8 cellular contexts compared by ENCODE assay signal in the genomic region with DNA sequence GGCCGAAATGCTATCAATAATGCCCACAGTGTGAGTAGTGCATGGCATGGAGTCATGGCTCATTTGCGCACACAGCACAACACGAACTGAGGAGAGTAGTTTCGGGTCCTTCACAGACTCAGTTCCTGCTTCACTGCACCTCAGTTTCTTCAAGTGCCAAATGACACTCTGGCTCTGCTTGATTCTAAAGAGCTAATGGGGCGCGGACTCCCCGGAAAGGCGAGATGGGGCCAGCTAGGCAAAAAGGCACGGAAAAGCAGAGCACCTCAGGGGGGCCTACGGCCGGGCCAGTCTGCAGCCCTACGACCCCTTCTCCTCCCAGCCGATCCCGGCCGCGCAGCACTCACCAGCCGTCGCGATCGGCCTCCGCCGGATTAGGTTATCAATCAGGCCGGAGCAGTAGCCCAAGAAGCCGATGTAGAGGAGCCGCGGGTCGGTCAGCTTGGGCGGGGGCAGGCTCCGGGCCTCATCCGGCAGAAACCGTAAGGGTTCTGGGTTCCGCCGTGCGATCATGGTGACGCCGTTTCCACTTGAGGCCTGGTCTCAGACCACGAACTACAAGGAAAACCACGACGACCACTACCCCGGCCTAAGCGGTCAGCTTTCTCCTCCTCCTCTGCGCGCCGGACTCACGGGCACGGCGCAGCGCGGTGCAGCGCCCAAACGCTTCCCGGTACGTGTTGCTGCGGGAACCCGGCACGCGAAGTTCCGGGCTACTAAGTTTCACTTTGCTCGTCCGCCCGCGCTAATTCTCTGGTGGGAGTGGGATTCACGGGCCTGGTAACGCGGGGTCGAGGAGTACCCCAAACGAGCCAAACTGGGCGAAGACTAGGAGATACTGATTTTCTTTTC. TPM values are rescaled to one million over a fixed set of nuclear protein-coding genes. Genes with fewer than 3 reads are reported as not detected.
DNase-seq lines count a peak whose midpoint lies in the region; TF ChIP-seq lines count a peak whose summit lies in the region.

Gene NDUFC2, minus strand, starts transcription at position 631 of the 852 bp plus-strand sequence. Its CDS starts 118 bp downstream, at position 513.

- peaks cover 43% of the 10 kb centered on the region for H4K20me1 ChIP-seq in Loucy (ENCODE audit: insufficient read depth, low read length, poor library complexity, severe bottlenecking)

- H3K4me3 ChIP-seq in Loucy (ENCODE audit: low read length, poor library complexity, severe bottlenecking) (peak within 1 kb of the TSS; percentile 92), neutrophil (ENCODE audit: low read depth in 1 of 2, low read length in 1 of 2) (peak within 1 kb of the TSS; percentile 79 to 93)

- no peaks in the 10 kb centered on the region for H3K9me3 ChIP-seq in Loucy (ENCODE audit: insufficient read depth, low read depth, low read length)
- no peaks in the 10 kb centered on the region for H3K9me3 ChIP-seq in neutrophil

- DNase-seq in ELR (ENCODE audit: low read depth) (peak; percentile 88), H4 (ENCODE audit: low spot score) (peak; percentile 68), SK-N-DZ (ENCODE audit: low spot score) (peak; percentile 88), germinal center (ENCODE audit: low spot score) (peak; percentile 58)
- DNase-seq in activated naive CD4-positive, alpha-beta T cell treated with anti-CD3 and anti-CD28 coated beads, Interleukin-2, amount 10 ng/mL, durations not matched to agents 7 days and 5 days, result peak; percentile 75

- peak within 1 kb of the TSS; percentile 94 for H3K4me2 ChIP-seq in Loucy (ENCODE audit: low read depth, low read length, poor library complexity, severe bottlenecking)

- no peaks in the 10 kb centered on the region for H3K9me3 Mint-ChIP-seq in activated naive CD4-positive, alpha-beta T cell treated with anti-CD3 and anti-CD28 coated beads, Interleukin-2, amount 10 ng/mL, durations not matched to agents 7 days and 5 days

- H3F3A ChIP-seq in Loucy (ENCODE audit: low read depth), result no peaks in the 10 kb centered on the region

- H3K4me3 Mint-ChIP-seq in activated naive CD4-positive, alpha-beta T cell treated with anti-CD3 and anti-CD28 coated beads, Interleukin-2, amount 10 ng/mL, durations not matched to agents 7 days and 5 days, result peak within 1 kb of the TSS; percentile 93

- peaks cover 53% of the 10 kb centered on the region for H3K4me1 ChIP-seq in Loucy (ENCODE audit: insufficient read depth, low read length, poor library complexity, severe bottlenecking)
- H3K4me1 ChIP-seq in neutrophil (ENCODE audit: control insufficient read depth in 1 of 2, insufficient read depth in 1 of 2, low read depth in 1 of 2, low read length in 1 of 2), result peaks cover 22 to 23% of the 10 kb centered on the region in 2 experiments

- no peaks in the 10 kb centered on the region for H3K27me3 Mint-ChIP-seq in activated naive CD4-positive, alpha-beta T cell treated with anti-CD3 and anti-CD28 coated beads, Interleukin-2, amount 10 ng/mL, durations not matched to agents 7 days and 5 days

- H3K27ac ChIP-seq in neutrophil, result peak within 1 kb of the TSS; percentile 78

- peaks cover 57% of the 10 kb centered on the region for H3K79me2 ChIP-seq in Loucy (ENCODE audit: insufficient read depth, low read length)

- peak within 1 kb of the TSS; percentile 90 for H3K27ac Mint-ChIP-seq in activated naive CD4-positive, alpha-beta T cell treated with anti-CD3 and anti-CD28 coated beads, Interleukin-2, amount 10 ng/mL, durations not matched to agents 7 days and 5 days

- no peaks in the 10 kb centered on the region for H3K9me2 ChIP-seq in Loucy (replicated peaks; ENCODE audit: low read depth, low read length)

- CTCF ChIA-PET in activated naive CD4-positive, alpha-beta T cell treated with anti-CD3 and anti-CD28 coated beads, Interleukin-2, amount 10 ng/mL, durations not matched to agents 7 days and 5 days (lab: Charles Lee), result no interaction called here

- H3K36me3 ChIP-seq in Loucy (ENCODE audit: insufficient read depth, low read length), result no peaks in the 10 kb centered on the region
- no peaks in the 10 kb centered on the region for H3K36me3 ChIP-seq in neutrophil

- H3K4me1 Mint-ChIP-seq in activated naive CD4-positive, alpha-beta T cell treated with anti-CD3 and anti-CD28 coated beads, Interleukin-2, amount 10 ng/mL, durations not matched to agents 7 days and 5 days, result peaks cover 61% of the 10 kb centered on the region

- peak within 1 kb of the TSS; percentile 96 for H2AFZ ChIP-seq in Loucy (ENCODE audit: low read length)

- H3K36me3 Mint-ChIP-seq in activated naive CD4-positive, alpha-beta T cell treated with anti-CD3 and anti-CD28 coated beads, Interleukin-2, amount 10 ng/mL, durations not matched to agents 7 days and 5 days, result peaks cover 16% of the 10 kb centered on the region

- peak within 1 kb of the TSS; percentile 90 for H3K9ac ChIP-seq in Loucy (ENCODE audit: low read depth, low read length, poor library complexity, severe bottlenecking)

- TF ChIP-seq CTCF in Loucy (conservative IDR thresholded peaks at IDR 0.05; ENCODE audit: low read length) (no peak), neutrophil (IDR thresholded peaks at IDR 0.05) (no peak), subcutaneous adipose tissue (IDR thresholded peaks at IDR 0.05; ENCODE audit: low read depth) (no peak)

- H3K27me3 ChIP-seq in Loucy (ENCODE audit: insufficient read depth, low read length, poor library complexity, severe bottlenecking) (no peaks in the 10 kb centered on the region), neutrophil (no peaks in the 10 kb centered on the region)

RNA-seq across cellular contexts. Expression of gene NDUFC2, which starts in this region (rescaled TPM):
- 121 and 127 TPM in 2 replicates for total RNA-seq in H4 (2014; rRNA removed; shearing (Covaris generic))
- polyA plus RNA-seq in SK-N-DZ (2014; cell fraction: cytosol; rRNA removed), result 167 and 180 TPM in 2 replicates
- polyA plus RNA-seq in SK-N-DZ (2014; cell fraction: nucleus; rRNA removed), result 102 and 115 TPM in 2 replicates
- total RNA-seq in subcutaneous adipose tissue, result 100 to 1,000 TPM in 2 of 4 donors, 10 to 100 TPM in 2; 87.8 to 113 (median 96.6) TPM

Comparison
In these comparisons a context has a peak if more than half of its experiments do, and no peak if none do; other contexts are left out.
1. Peak in every context shown above with its lines: DNase-seq, H3K4me3 ChIP-seq and H3K27ac ChIP-seq.